Comparison of ENCODE assay signal across 8 cellular contexts in the genomic region with DNA sequence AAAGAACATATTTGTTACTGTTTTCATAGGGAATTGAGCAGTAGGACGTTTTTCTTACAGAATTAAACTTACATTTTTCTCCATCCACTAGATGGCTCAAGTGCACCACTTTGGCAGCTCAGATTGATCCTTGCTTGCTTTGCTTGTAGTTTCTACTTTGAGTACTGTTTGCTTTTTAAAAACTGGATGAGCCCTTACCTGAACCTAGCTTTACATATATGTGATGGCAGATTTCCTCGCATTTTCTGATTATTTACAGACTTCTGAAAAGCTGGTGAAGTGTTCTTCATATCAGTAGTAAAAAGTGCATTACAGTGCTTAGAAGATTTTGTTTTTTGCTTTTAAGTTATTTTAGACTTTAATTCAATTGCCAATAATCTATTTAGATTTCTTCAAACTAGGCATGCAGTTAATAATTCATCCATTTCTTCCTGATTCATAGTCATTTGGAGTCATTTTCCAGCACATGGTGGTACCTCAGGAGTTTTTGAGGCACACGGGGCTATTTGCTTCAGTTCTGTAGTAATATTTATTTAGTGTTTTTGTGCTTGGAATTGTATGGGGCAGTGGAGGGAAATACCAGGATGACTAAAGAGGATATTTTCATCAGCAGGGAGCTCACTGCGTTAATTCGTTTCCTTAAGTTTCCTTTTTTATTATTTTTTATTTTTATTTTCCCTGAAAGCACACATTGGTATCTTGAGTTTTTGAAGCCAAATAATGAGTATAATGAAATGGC. TPM values are rescaled to one million over a fixed set of nuclear protein-coding genes. Genes with fewer than 3 reads are reported as not detected.
A peak's percentile ranks its signal among the peaks of the same experiment; 100 is the strongest.
DNase-seq lines count a peak whose midpoint lies in the region; ATAC-seq, FAIRE-seq and TF ChIP-seq lines count a peak whose summit lies in the region.

No MANE protein-coding gene starts in this region.

- ATAC-seq in T-helper 17 cell (peak; percentile 59), mucosa of descending colon (peak; percentile 56)

- intact Hi-C loops in mucosa of descending colon (cut with DNase I, micrococcal nuclease): no loop called here

- H3K36me3 ChIP-seq in mucosa of descending colon (ENCODE audit: low read depth): no peaks in the 10 kb centered on the region

- H3K4me1 Mint-ChIP-seq in T-helper 17 cell: peaks cover 22% of the 10 kb centered on the region

- FAIRE-seq in A204.1 (lab: Jason Lieb, UNC): peak; percentile 99

- no peak overlapping the region for H3K4me3 Mint-ChIP-seq in T-helper 17 cell

- H3K27ac Mint-ChIP-seq in T-helper 17 cell: no peak overlapping the region

- H3K27me3 Mint-ChIP-seq in T-helper 17 cell: no peaks in the 10 kb centered on the region

- peaks cover 10% of the 10 kb centered on the region for H3K4me1 ChIP-seq in mucosa of descending colon (ENCODE audit: low read depth)

- H3K4me3 ChIP-seq in NB4 (ENCODE audit: low read depth, low read length): no peak overlapping the region
- no peak overlapping the region for H3K4me3 ChIP-seq in epithelial cell of esophagus (ENCODE audit: low read length)
- H3K4me3 ChIP-seq in mucosa of descending colon: no peak overlapping the region

- TF ChIP-seq CTCF in NB4 (IDR thresholded peaks at IDR 0.05; ENCODE audit: low read depth, low read length) (peak; percentile 52), epithelial cell of esophagus (IDR thresholded peaks at IDR 0.05; ENCODE audit: insufficient read depth, low read depth, low read length, missing control alignments) (peak; percentile 76), mucosa of descending colon (IDR thresholded peaks at IDR 0.05) (no peak)

- H3K36me3 Mint-ChIP-seq in T-helper 17 cell (ENCODE audit: low read depth): peaks cover 2% of the 10 kb centered on the region

- H3K9me3 ChIP-seq in T-helper 17 cell (ENCODE audit: control insufficient read depth, low read length, poor library complexity, severe bottlenecking): no peaks in the 10 kb centered on the region
- H3K9me3 ChIP-seq in mucosa of descending colon: no peaks in the 10 kb centered on the region

- TF ChIP-seq POLR2A in NB4 (IDR thresholded peaks at IDR 0.05; ENCODE audit: extremely low read depth, insufficient read length): no peak

- DNase-seq in GDM1 (lab: John Stamatoyannopoulos, UW) (peak; percentile 49), NB4 (ENCODE audit: low read depth) (peak; percentile 76), T-helper 17 cell (peak in 1 of 3 donors; percentile 5), epithelial cell of esophagus (ENCODE audit: low read depth) (peak; percentile 79), mucosa of descending colon (peak in 1 of 3 donors; percentile 39), NCI-H187 treated with DMSO at 0.1 percent for 48 hours (lab: John Stamatoyannopoulos, UW) (no peak)
- no peak for DNase-seq in activated CD4-positive, CD25-positive, alpha-beta regulatory T cell treated with anti-CD3 and anti-CD28 coated beads, Interleukin-2, amount 50 U/mL, for 72 hours

RNA-seq across cellular contexts. Expression of gene MAPK8, which starts 57.3 kb away (rescaled TPM):
- total RNA-seq in T-helper 17 cell (10 to 100 TPM; 34.0 to 35.8 TPM), mucosa of descending colon (10 to 100 TPM; 47.1 to 56.4 (median 53.5) TPM)

Comparison
In these comparisons a context has a peak if more than half of its experiments do, and no peak if none do; other contexts are left out.
1. DNase-seq: peak in GDM1 (single experiment), NB4 (single experiment) and epithelial cell of esophagus (single experiment); none in activated CD4-positive, CD25-positive, alpha-beta regulatory T cell treated with anti-CD3 and anti-CD28 coated beads, Interleukin-2, amount 50 U/mL, for 72 hours (single experiment) and NCI-H187 treated with DMSO at 0.1 percent for 48 hours (single experiment).